8 cellular contexts compared by ENCODE assay signal in genomic region chr15:99014803-99015676, GRCh38. TPM values are rescaled to one million over a fixed set of nuclear protein-coding genes. Genes with fewer than 3 reads are reported as not detected.
DNase-seq lines count a peak whose midpoint lies in the region; ATAC-seq, FAIRE-seq and TF ChIP-seq lines count a peak whose summit lies in the region.

No MANE protein-coding gene starts in this region.

- TF ChIP-seq RAD21 in SK-N-SH (IDR thresholded peaks at IDR 0.05; ENCODE audit: low read length) (no peak), HepG2 (CRISPR knock-in tag; IDR thresholded peaks at IDR 0.05) (no peak)

- no peaks in the 10 kb centered on the region for H3K36me3 ChIP-seq in SK-N-SH (replicated peaks in 1 of 2; ENCODE audit: control insufficient read depth in 1 of 2, insufficient read depth in 2 of 2, low read length in 1 of 2)
- H3K36me3 ChIP-seq in HepG2 (replicated peaks in 1 of 2; ENCODE audit: control insufficient read depth in 1 of 2, insufficient read depth in 2 of 2, low read length in 2 of 2): no peaks in the 10 kb centered on the region

- H3K4me1 ChIP-seq in SK-N-SH (ENCODE audit: control insufficient read depth in 1 of 2, insufficient read depth in 2 of 2, low read depth in 1 of 2, low read length in 1 of 2) (peaks cover 11 to 12% of the 10 kb centered on the region in 2 experiments; a peak in 2 of 4 replicates), HepG2 (ENCODE audit: insufficient read depth, low read length) (peaks cover 12% of the 10 kb centered on the region)

- DNase-seq in GF-D8 (lab: John Stamatoyannopoulos, UW) (peak; percentile 10), SK-N-SH (peak; percentile 78), cerebellar cortex (ENCODE audit: low spot score) (peak; percentile 23), HepG2 (ENCODE audit: low spot score) (peak; percentile 28), foreskin melanocyte (no peak)
- DNase-seq in stimulated activated CD8-positive, alpha-beta memory T cell treated with anti-CD3 and anti-CD28 coated beads, Interleukin-2, amount 100 ng/mL, for 48 hours (ENCODE audit: low read depth in 2 of 2): peak; percentile 35 to 43

- TF ChIP-seq EP300 in SK-N-SH (IDR thresholded peaks at IDR 0.05; ENCODE audit: borderline replicate concordance in 1 of 2, low read depth in 1 of 2, low read length in 1 of 2): no peak
- no peak for TF ChIP-seq EP300 in HepG2 (IDR thresholded peaks at IDR 0.05; ENCODE audit: low read depth in 2 of 2, low read length in 2 of 2)
- TF ChIP-seq EP300 in HepG2 (CRISPR knock-in tag; IDR thresholded peaks at IDR 0.05; ENCODE audit: borderline replicate concordance): no peak

- no peak for FAIRE-seq in HepG2 (lab: Jason Lieb, UNC)

- H3K9ac ChIP-seq in SK-N-SH (peak overlapping the region; percentile 64; the same call in 1 of the 2 replicates), HepG2 (ENCODE audit: insufficient read depth, low read depth, low read length) (no peak overlapping the region)

- H3K4me2 ChIP-seq in SK-N-SH (peak overlapping the region; percentile 90), HepG2 (ENCODE audit: low read depth, low read length) (peak overlapping the region; percentile 79)

- no peak for TF ChIP-seq POLR2A in HepG2 (IDR thresholded peaks at IDR 0.05; ENCODE audit: insufficient read depth in 1 of 2, low read depth in 2 of 2, low read length in 2 of 2)

- peaks cover 12% of the 10 kb centered on the region for H3F3A ChIP-seq in SK-N-SH (replicated peaks; ENCODE audit: insufficient read depth)

- H4K20me1 ChIP-seq in SK-N-SH (ENCODE audit: insufficient read depth) (no peaks in the 10 kb centered on the region), HepG2 (ENCODE audit: insufficient read depth, low read length) (no peaks in the 10 kb centered on the region)

- H3K4me3 ChIP-seq in SK-N-SH (ENCODE audit: low read depth in 2 of 2, low read length in 1 of 2): peak overlapping the region; percentile 60 to 64
- peak overlapping the region; percentile 49 to 67 (median 55); a peak in 5 of 6 replicates for H3K4me3 ChIP-seq in HepG2 (replicated peaks in 1 of 3; ENCODE audit: insufficient read depth in 1 of 3, low read depth in 2 of 3, low read length in 3 of 3)

- no TSS peak for BruUV-seq in HepG2 (replicated peaks; lab: Mats Ljungman, UMichigan)

- H3K9me3 ChIP-seq in SK-N-SH: no peaks in the 10 kb centered on the region
- no peaks in the 10 kb centered on the region for H3K9me3 ChIP-seq in HepG2 (ENCODE audit: low read length)

- peak overlapping the region; percentile 91; the same call in 1 of the 2 replicates for H2AFZ ChIP-seq in SK-N-SH (ENCODE audit: low read depth)
- H2AFZ ChIP-seq in HepG2 (ENCODE audit: low read length): no peak overlapping the region

- POLR2A ChIA-PET in SK-N-SH (lab: Yijun Ruan, JAX) (no interaction called here), HepG2 (lab: Yijun Ruan, JAX) (interaction anchor here (0.9 kb wide), 1 partner anchor 10 kb away, joined by 3 read pairs; no protein-coding TSS in a partner anchor)

- WGBS in SK-N-SH (ENCODE audit: low lambda C conversion rate): 13% methylated on average over 21 of the region's 92 CpGs
- WGBS in HepG2 (ENCODE audit: low lambda C conversion rate): no CpG with 5 or more reads among the region's 92 CpGs

- in situ Hi-C loops in HepG2 (cut with HindIII; ENCODE audit: extremely low pct_ligation_motif_present, low pct_unique_long_range_greater_than_20kb): no loop called here

- H3K27ac ChIP-seq in SK-N-SH (ENCODE audit: low read depth in 2 of 2, low read length in 1 of 2): peak overlapping the region in 1 of 2 experiments; percentile 18; a peak in 1 of 4 replicates
- H3K27ac ChIP-seq in HepG2 (ENCODE audit: extremely low read length, insufficient read depth, low read length): no peak overlapping the region

- no peaks in the 10 kb centered on the region for H3K9me2 ChIP-seq in SK-N-SH

- H3K27me3 ChIP-seq in SK-N-SH (ENCODE audit: insufficient read depth): no peaks in the 10 kb centered on the region
- peaks cover 0 to 40% of the 10 kb centered on the region in 2 experiments; a peak in 4 of 5 replicates for H3K27me3 ChIP-seq in HepG2 (ENCODE audit: control insufficient read depth in 1 of 2, insufficient read depth in 2 of 2, low read length in 2 of 2)

- CTCF ChIA-PET in SK-N-SH (lab: Yijun Ruan, JAX) (no interaction called here), HepG2 (lab: Yijun Ruan, JAX; ENCODE audit: low intra/inter-chr PET ratio, low total read pairs) (no interaction called here)

- intact Hi-C loops in HepG2 (cut with micrococcal nuclease; ENCODE audit: unreplicated experiment): no loop called here

- peak; percentile 91 for ATAC-seq in GM21423 (IDR thresholded peaks at IDR 0.05; ENCODE audit: unreplicated experiment)
- ATAC-seq in HG03575 (IDR thresholded peaks at IDR 0.05; ENCODE audit: extremely low read depth, insufficient number of reproducible peaks, low FRiP score, unreplicated experiment): peak; percentile 55
- peak; percentile 98 for ATAC-seq in HepG2

- TF ChIP-seq CTCF in SK-N-SH (IDR thresholded peaks at IDR 0.05) (no peak), HepG2 (CRISPR knock-in tag; IDR thresholded peaks at IDR 0.05) (peak; percentile 27; the same call in 1 of the 2 replicates)

- H3K79me2 ChIP-seq in SK-N-SH (ENCODE audit: insufficient read depth): no peaks in the 10 kb centered on the region
- H3K79me2 ChIP-seq in HepG2 (ENCODE audit: insufficient read depth, low read length): no peaks in the 10 kb centered on the region

TF ChIP-seq in SK-N-SH, 30 proteins besides CTCF, POLR2A, EP300 and RAD21:
- peak; percentile 22; the same call in 1 of the 2 replicates for TF ChIP-seq GABPA (IDR thresholded peaks at IDR 0.05; ENCODE audit: low read depth)
- TF ChIP-seq USF1 (IDR thresholded peaks at IDR 0.05; ENCODE audit: borderline replicate concordance, low read depth): no peak

TF ChIP-seq in HepG2, 621 proteins besides CTCF, POLR2A, EP300 and RAD21 (continues in another document):
- no peak for TF ChIP-seq ZNF432 (CRISPR knock-in tag; IDR thresholded peaks at IDR 0.05; ENCODE audit: borderline replicate concordance)
- no peak for TF ChIP-seq CBX5 (CRISPR knock-in tag; IDR thresholded peaks at IDR 0.05; ENCODE audit: borderline replicate concordance)
- TF ChIP-seq ZNF124 (CRISPR knock-in tag; IDR thresholded peaks at IDR 0.05): peak; percentile 59; the same call in 1 of the 2 replicates
- no peak for TF ChIP-seq ZNF772 (CRISPR knock-in tag; IDR thresholded peaks at IDR 0.05)
- TF ChIP-seq ARID3A (IDR thresholded peaks at IDR 0.05; ENCODE audit: low read depth, low read length): no peak
- no peak for TF ChIP-seq ZBTB3 (CRISPR knock-in tag; IDR thresholded peaks at IDR 0.05; ENCODE audit: borderline replicate concordance, low read depth)
- TF ChIP-seq ZNF143 (CRISPR knock-in tag; IDR thresholded peaks at IDR 0.05): no peak

RNA-seq across cellular contexts. Expression of gene PGPEP1L, which starts 7.4 kb away (rescaled TPM):
- polyA plus RNA-seq in SK-N-SH (2012; rRNA removed) (not detected in 2 replicates), HepG2 (2011; rRNA removed) (not detected in 2 replicates)
- polyA plus RNA-seq in SK-N-SH (2012; cell fraction: cytosol; rRNA removed): not detected in 2 replicates
- 0.07 and 0.26 TPM in 2 replicates for polyA plus RNA-seq in SK-N-SH (2012; cell fraction: nucleus; rRNA removed)
- total RNA-seq in HepG2 (2016; rRNA removed; fragmentation: Illumina TruSeq; extraction: Trizol): not detected in 2 replicates
- not detected in 2 replicates for total RNA-seq in HepG2 (2016; cell fraction: cytosol; rRNA removed; fragmentation: Illumina TruSeq; extraction: Trizol; ENCODE audit: low read depth)
- total RNA-seq in HepG2 (2016; cell fraction: insoluble cytoplasmic fraction; rRNA removed; fragmentation: Illumina TruSeq; extraction: Trizol): not detected in 2 replicates
- total RNA-seq in HepG2 (2016; cell fraction: membrane; rRNA removed; fragmentation: Illumina TruSeq; extraction: Trizol): not detected in 2 replicates
- not detected in 2 replicates for total RNA-seq in HepG2 (2016; cell fraction: nucleus; rRNA removed; fragmentation: Illumina TruSeq; extraction: Trizol)
- polyA plus RNA-seq in HepG2 (2011; cell fraction: cytosol; rRNA removed): not detected in 2 replicates
- polyA plus RNA-seq in HepG2 (2011; cell fraction: nucleus; rRNA removed): not detected in 2 replicates
- polyA plus RNA-seq in HepG2 (2012): not detected in 2 replicates
- not detected in 2 replicates for polyA plus RNA-seq in HepG2 (2016; cell fraction: cytosol; fragmentation: Illumina TruSeq; extraction: Trizol; ENCODE audit: low read depth)
- polyA plus RNA-seq in HepG2 (2016; cell fraction: insoluble cytoplasmic fraction; fragmentation: Illumina TruSeq; extraction: Trizol; ENCODE audit: low read depth): not detected in 2 replicates
- not detected in 2 replicates for polyA plus RNA-seq in HepG2 (2016; cell fraction: membrane; fragmentation: Illumina TruSeq; extraction: Trizol; ENCODE audit: low read depth)
- polyA plus RNA-seq in HepG2 (2016; cell fraction: nucleus; fragmentation: Illumina TruSeq; extraction: Trizol; ENCODE audit: insufficient read depth, low read depth): not detected in 2 replicates
- 2.3 TPM in 1 of 2 replicates, not detected in the other for polyA minus RNA-seq in HepG2 (2011; rRNA and poly(A)+ RNA removed; ENCODE audit: low replicate concordance)
- not detected in 2 replicates for polyA minus RNA-seq in HepG2 (2011; cell fraction: cytosol; rRNA and poly(A)+ RNA removed)
- not detected in 2 replicates for polyA minus RNA-seq in HepG2 (2011; cell fraction: nucleus; rRNA and poly(A)+ RNA removed)
